In genomic region chr9:120433701-120434100, GRCh38 we compare ENCODE assay signal across 26 cellular contexts.
"Had no signal": no experiment of that assay in that cellular context is flagged by ENCODE, and none has a peak within 500 bp of the region (broad histone marks: within the 10 kb centered on the region; RNA-seq: fewer than 3 reads in every experiment).

No MANE protein-coding gene starts in this region.

- H3K27ac Mint-ChIP-seq: activated CD8-positive, alpha-beta T cell treated with anti-CD3 and anti-CD28 coated beads, Interleukin-2, amount 10 ng/mL, durations not matched to agents 7 days and 5 days; activated naive CD4-positive, alpha-beta T cell treated with anti-CD3 and anti-CD28 coated beads, Interleukin-2, amount 50 U/mL, for 72 hours; activated naive CD8-positive, alpha-beta T cell treated with anti-CD3 and anti-CD28 coated beads, Interleukin-2, amount 50 U/mL, for 24 hours had no signal

- H3K27me3 Mint-ChIP-seq: activated naive CD8-positive, alpha-beta T cell treated with anti-CD3 and anti-CD28 coated beads, Interleukin-2, amount 50 U/mL, for 24 hours; T-helper 17 cell had no signal

- H3K4me3 Mint-ChIP-seq: activated CD8-positive, alpha-beta T cell treated with anti-CD3 and anti-CD28 coated beads, Interleukin-2, amount 10 ng/mL, durations not matched to agents 7 days and 5 days; activated naive CD8-positive, alpha-beta T cell treated with anti-CD3 and anti-CD28 coated beads, Interleukin-2, amount 50 U/mL, for 24 hours; T-helper 17 cell; WTC11 had no signal

- ATAC-seq: activated CD8-positive, alpha-beta T cell treated with anti-CD3 and anti-CD28 coated beads, Interleukin-2, amount 10 ng/mL, durations not matched to agents 7 days and 5 days; activated naive CD4-positive, alpha-beta T cell treated with anti-CD3 and anti-CD28 coated beads, Interleukin-2, amount 50 U/mL, for 72 hours; activated naive CD8-positive, alpha-beta T cell treated with anti-CD3 and anti-CD28 coated beads, Interleukin-2, amount 50 U/mL, for 24 hours; T-helper 17 cell; WTC11 had no signal

- DNase-seq: activated CD4-positive, alpha-beta T cell treated with anti-CD3 and anti-CD28 coated beads for 48 hours; activated CD4-positive, alpha-beta T cell treated with anti-CD3 and anti-CD28 coated beads, Interleukin-2, amount 50 U/mL, for 4 hours; activated CD4-positive, CD25-positive, alpha-beta regulatory T cell treated with anti-CD3 and anti-CD28 coated beads, Interleukin-2, amount 50 U/mL, for 72 hours; activated CD8-positive, alpha-beta memory T cell treated with anti-CD3 and anti-CD28 coated beads, Interleukin-2, amount 50 U/mL, for 48 hours; activated CD8-positive, alpha-beta T cell treated with anti-CD3 and anti-CD28 coated beads, Interleukin-2, amount 10 ng/mL, durations not matched to agents 7 days and 5 days; activated effector memory CD4-positive, alpha-beta T cell treated with Interleukin-2 at 50 U/mL for 16 hours; activated naive CD4-positive, alpha-beta T cell; activated naive CD8-positive, alpha-beta T cell treated with anti-CD3 and anti-CD28 coated beads, Interleukin-2, amount 50 U/mL, for 24 hours; activated T-cell treated with anti-CD3 and anti-CD28 coated beads, Interleukin-2, amount 50 U/mL, for 1 hour; amygdala; brain microvascular endothelial cell; KG1; NCI-H1048; NCI-H1930; NCI-H2171; NCI-H226; NCI-H510A; NCI-H526 treated with DMSO at 0.1 percent for 48 hours; NCI-H82; SW 1271; T-helper 17 cell; T-helper 9 cell had no signal

- H3K27ac ChIP-seq: brain microvascular endothelial cell, cardiac muscle cell, SK-N-MC had no signal

- H3K4me1 Mint-ChIP-seq: WTC11 had no signal

- H3K36me3 ChIP-seq: brain microvascular endothelial cell had no signal

- H3K9me3 Mint-ChIP-seq: activated naive CD4-positive, alpha-beta T cell treated with anti-CD3 and anti-CD28 coated beads, Interleukin-2, amount 50 U/mL, for 72 hours; activated naive CD8-positive, alpha-beta T cell treated with anti-CD3 and anti-CD28 coated beads, Interleukin-2, amount 50 U/mL, for 24 hours had no signal

- H3K27me3 ChIP-seq: brain microvascular endothelial cell, cardiac muscle cell had no signal

- H3K4me3 ChIP-seq: cardiac muscle cell, SK-N-MC had no signal
